10 cellular contexts compared by ENCODE assay signal in genomic region chr4:124631760-124632159, GRCh38.
DNase-seq lines count a peak whose midpoint lies in the region; ATAC-seq and TF ChIP-seq lines count a peak whose summit lies in the region.
"Had no signal": no experiment of that assay in that cellular context is flagged by ENCODE, and none has a peak within 500 bp of the region (broad histone marks: within the 10 kb centered on the region; RNA-seq: fewer than 3 reads in every experiment).

No MANE protein-coding gene starts in this region.

- no peaks in the 10 kb centered on the region for H4K20me1 ChIP-seq in SK-N-SH (ENCODE audit: insufficient read depth)
- H4K20me1 ChIP-seq in GM23338 (replicated peaks; ENCODE audit: insufficient read depth) = no peaks in the 10 kb centered on the region

- POLR2A ChIA-PET in activated CD4-positive, alpha-beta T cell treated with anti-CD3 and anti-CD28 coated beads for 36 hours (lab: Charles Lee) = no interaction called here
- POLR2A ChIA-PET in SK-N-SH (lab: Yijun Ruan, JAX) = no interaction called here

- H3K27me3 ChIP-seq in SK-N-SH (ENCODE audit: insufficient read depth) = no peaks in the 10 kb centered on the region
- H3K27me3 ChIP-seq in GM23338 (ENCODE audit: insufficient read depth) = no peaks in the 10 kb centered on the region

- no peaks in the 10 kb centered on the region for H3K9me3 Mint-ChIP-seq in activated CD4-positive, alpha-beta T cell treated with anti-CD3 and anti-CD28 coated beads for 36 hours (ENCODE audit: low read depth)
- no peaks in the 10 kb centered on the region for H3K9me3 Mint-ChIP-seq in GM23338
- H3K9me3 Mint-ChIP-seq in CD14-positive monocyte = peaks cover 0 to 2% (median 0%) of the 10 kb centered on the region in 7 donors

- H3K9ac ChIP-seq in SK-N-SH = no peak overlapping the region

- TF ChIP-seq EP300 in SK-N-SH (IDR thresholded peaks at IDR 0.05; ENCODE audit: borderline replicate concordance in 1 of 2, low read depth in 1 of 2, low read length in 1 of 2) = peak in 1 of 2 experiments; percentile 58; a peak in 1 of 4 replicates

- no peak overlapping the region for H3K4me3 Mint-ChIP-seq in activated CD4-positive, alpha-beta T cell treated with anti-CD3 and anti-CD28 coated beads for 36 hours
- H3K4me3 Mint-ChIP-seq in GM23338 = no peak overlapping the region
- no peak overlapping the region for H3K4me3 Mint-ChIP-seq in CD14-positive monocyte
- H3K4me3 Mint-ChIP-seq: activated naive CD4-positive, alpha-beta T cell treated with anti-CD3 and anti-CD28 coated beads, Interleukin-2, amount 50 U/mL, for 24 hours; CD4-positive, CD25-positive, alpha-beta regulatory T cell had no signal

- DNase-seq in activated CD4-positive, alpha-beta T cell treated with anti-CD3 and anti-CD28 coated beads for 36 hours = peak; percentile 12
- no peak for DNase-seq in activated CD4-positive, alpha-beta T cell treated with anti-CD3 and anti-CD28 coated beads, Interleukin-2, amount 50 U/mL, for 48 hours
- DNase-seq in SK-N-SH (no peak), hepatic stellate cell (ENCODE audit: low spot score) (peak; percentile 36), GM23338 (ENCODE audit: low spot score) (no peak), CD14-positive monocyte (ENCODE audit: low spot score) (no peak)
- no peak for DNase-seq in stimulated activated CD4-positive, alpha-beta T cell treated with anti-CD3 and anti-CD28 coated beads, Interleukin-2, amount 100 ng/mL, for 48 hours
- DNase-seq: CD4-positive, CD25-positive, alpha-beta regulatory T cell had no signal

- CTCF ChIA-PET in activated CD4-positive, alpha-beta T cell treated with anti-CD3 and anti-CD28 coated beads for 36 hours (lab: Charles Lee) = no interaction called here
- CTCF ChIA-PET in SK-N-SH (lab: Yijun Ruan, JAX) = no interaction called here

- no peak for TF ChIP-seq CTCF in SK-N-SH (IDR thresholded peaks at IDR 0.05)
- no peak for TF ChIP-seq CTCF in GM23338 (conservative IDR thresholded peaks at IDR 0.05; ENCODE audit: low read depth in 2 of 2)
- no peak for TF ChIP-seq CTCF in CD14-positive monocyte (IDR thresholded peaks at IDR 0.05)

- no peak overlapping the region; the same call in 1 of the 2 replicates for H3K4me2 ChIP-seq in SK-N-SH
- no peak overlapping the region for H3K4me2 ChIP-seq in GM23338

- TF ChIP-seq RAD21 in SK-N-SH (IDR thresholded peaks at IDR 0.05; ENCODE audit: low read length) = no peak

- peak; percentile 75 for ATAC-seq in activated CD4-positive, alpha-beta T cell treated with anti-CD3 and anti-CD28 coated beads for 36 hours
- ATAC-seq in HG03108 (IDR thresholded peaks at IDR 0.05; ENCODE audit: unreplicated experiment) (peak; percentile 74), GM23338 (no peak)

- H2AFZ ChIP-seq in SK-N-SH (ENCODE audit: low read depth) (no peak overlapping the region), GM23338 (no peak overlapping the region)

- H3K4me1 ChIP-seq in SK-N-SH (ENCODE audit: control insufficient read depth in 1 of 2, insufficient read depth in 2 of 2, low read depth in 1 of 2, low read length in 1 of 2) (peaks cover 2 to 6% of the 10 kb centered on the region in 2 experiments; a peak in 3 of 4 replicates), GM23338 (ENCODE audit: insufficient read depth) (peaks cover 30% of the 10 kb centered on the region)

- H3K27ac Mint-ChIP-seq in activated CD4-positive, alpha-beta T cell treated with anti-CD3 and anti-CD28 coated beads for 36 hours = no peak overlapping the region
- H3K27ac Mint-ChIP-seq in GM23338 (no peak overlapping the region), CD14-positive monocyte (peak overlapping the region in 1 of 7 donors; percentile 30)
- H3K27ac Mint-ChIP-seq: activated naive CD4-positive, alpha-beta T cell treated with anti-CD3 and anti-CD28 coated beads, Interleukin-2, amount 50 U/mL, for 24 hours; CD4-positive, CD25-positive, alpha-beta regulatory T cell had no signal

- H3K9me2 ChIP-seq in SK-N-SH = no peaks in the 10 kb centered on the region
- no peaks in the 10 kb centered on the region for H3K9me2 ChIP-seq in GM23338 (ENCODE audit: insufficient read depth)

- 9% methylated on average over 1 of the region's 1 CpG for WGBS in SK-N-SH (ENCODE audit: low lambda C conversion rate)

- intact Hi-C loops in activated CD4-positive, alpha-beta T cell treated with anti-CD3 and anti-CD28 coated beads for 36 hours (cut with DNase I, micrococcal nuclease) = no loop called here
- intact Hi-C loops in CD14-positive monocyte (cut with micrococcal nuclease) = no loop called here

- H3K9me3 ChIP-seq in SK-N-SH = no peaks in the 10 kb centered on the region

- H3K4me3 ChIP-seq in SK-N-SH (ENCODE audit: low read depth in 2 of 2, low read length in 1 of 2) = no peak overlapping the region
- H3K4me3 ChIP-seq in GM23338 = no peak overlapping the region

- H3K36me3 Mint-ChIP-seq in activated CD4-positive, alpha-beta T cell treated with anti-CD3 and anti-CD28 coated beads for 36 hours (ENCODE audit: low read depth) = no peaks in the 10 kb centered on the region
- H3K36me3 Mint-ChIP-seq in GM23338 (ENCODE audit: low read depth) (no peaks in the 10 kb centered on the region), CD14-positive monocyte (no peaks in the 10 kb centered on the region)
- H3K36me3 Mint-ChIP-seq: activated naive CD4-positive, alpha-beta T cell treated with anti-CD3 and anti-CD28 coated beads, Interleukin-2, amount 50 U/mL, for 24 hours; CD4-positive, CD25-positive, alpha-beta regulatory T cell had no signal

- no peaks in the 10 kb centered on the region for H3K79me2 ChIP-seq in SK-N-SH (ENCODE audit: insufficient read depth)
- no peaks in the 10 kb centered on the region for H3K79me2 ChIP-seq in GM23338 (replicated peaks; ENCODE audit: insufficient read depth)

- H3K36me3 ChIP-seq in SK-N-SH (replicated peaks in 1 of 2; ENCODE audit: control insufficient read depth in 1 of 2, insufficient read depth in 2 of 2, low read length in 1 of 2) = peaks cover 0 to 4% of the 10 kb centered on the region in 2 experiments
- no peaks in the 10 kb centered on the region for H3K36me3 ChIP-seq in GM23338 (ENCODE audit: insufficient read depth)

- H3F3A ChIP-seq in SK-N-SH (replicated peaks; ENCODE audit: insufficient read depth) (peaks cover 13% of the 10 kb centered on the region), GM23338 (replicated peaks; ENCODE audit: low read depth) (no peaks in the 10 kb centered on the region)

- peaks cover 4% of the 10 kb centered on the region for H3K4me1 Mint-ChIP-seq in activated CD4-positive, alpha-beta T cell treated with anti-CD3 and anti-CD28 coated beads for 36 hours
- H3K4me1 Mint-ChIP-seq in GM23338 (peaks cover 31% of the 10 kb centered on the region), CD14-positive monocyte (peaks cover 6% of the 10 kb centered on the region)
- H3K4me1 Mint-ChIP-seq: activated naive CD4-positive, alpha-beta T cell treated with anti-CD3 and anti-CD28 coated beads, Interleukin-2, amount 50 U/mL, for 24 hours; CD4-positive, CD25-positive, alpha-beta regulatory T cell had no signal

- no peaks in the 10 kb centered on the region for H3K27me3 Mint-ChIP-seq in activated CD4-positive, alpha-beta T cell treated with anti-CD3 and anti-CD28 coated beads for 36 hours
- H3K27me3 Mint-ChIP-seq in GM23338 (ENCODE audit: insufficient read depth, low read depth, poor library complexity) (peaks cover 8% of the 10 kb centered on the region), CD14-positive monocyte (ENCODE audit: low read depth in 3 of 3) (peaks cover 0 to 2% (median 0%) of the 10 kb centered on the region in 3 donors)
- H3K27me3 Mint-ChIP-seq: activated naive CD4-positive, alpha-beta T cell treated with anti-CD3 and anti-CD28 coated beads, Interleukin-2, amount 50 U/mL, for 24 hours; CD4-positive, CD25-positive, alpha-beta regulatory T cell had no signal

- H3K27ac ChIP-seq in SK-N-SH (ENCODE audit: low read depth in 2 of 2, low read length in 1 of 2) = peak overlapping the region; percentile 50 to 58; a peak in 3 of 4 replicates
- no peak overlapping the region for H3K27ac ChIP-seq in GM23338 (ENCODE audit: low read depth)

TF ChIP-seq in SK-N-SH, 30 proteins besides CTCF, POLR2A, EP300 and RAD21 (continues in another document):
- TF ChIP-seq TAF1 (IDR thresholded peaks at IDR 0.05; ENCODE audit: borderline replicate concordance, low read depth, low read length) (no peak), RFX5 (IDR thresholded peaks at IDR 0.05; ENCODE audit: low read length) (no peak), TCF12 (IDR thresholded peaks at IDR 0.05) (peak; percentile 77), CHD2 (IDR thresholded peaks at IDR 0.05; ENCODE audit: low read length, partially characterized antibody) (no peak), RXRA (IDR thresholded peaks at IDR 0.05; ENCODE audit: borderline replicate concordance, low read depth) (peak; percentile 27; the same call in 1 of the 2 replicates)
- TF ChIP-seq, protein P1, sequence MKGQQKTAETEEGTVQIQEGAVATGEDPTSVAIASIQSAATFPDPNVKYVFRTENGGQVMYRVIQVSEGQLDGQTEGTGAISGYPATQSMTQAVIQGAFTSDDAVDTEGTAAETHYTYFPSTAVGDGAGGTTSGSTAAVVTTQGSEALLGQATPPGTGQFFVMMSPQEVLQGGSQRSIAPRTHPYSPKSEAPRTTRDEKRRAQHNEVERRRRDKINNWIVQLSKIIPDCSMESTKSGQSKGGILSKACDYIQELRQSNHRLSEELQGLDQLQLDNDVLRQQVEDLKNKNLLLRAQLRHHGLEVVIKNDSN (IDR thresholded peaks at IDR 0.05; ENCODE audit: borderline replicate concordance, low read depth) = no peak

TF ChIP-seq in GM23338, 12 proteins besides CTCF, POLR2A, EP300 and RAD21:
- TF ChIP-seq ZNF114 (CRISPR knock-in tag; IDR thresholded peaks at IDR 0.05) (no peak), JUNB (IDR thresholded peaks at IDR 0.05; ENCODE audit: unreplicated experiment) (no peak)

Comparison
In these comparisons a context has a peak if more than half of its experiments do, and no peak if none do; other contexts are left out.
1. DNase-seq: peak in activated CD4-positive, alpha-beta T cell treated with anti-CD3 and anti-CD28 coated beads for 36 hours (single experiment) and hepatic stellate cell (single experiment); none in activated CD4-positive, alpha-beta T cell treated with anti-CD3 and anti-CD28 coated beads, Interleukin-2, amount 50 U/mL, for 48 hours (0 of 2), SK-N-SH (single experiment), GM23338 (single experiment), stimulated activated CD4-positive, alpha-beta T cell treated with anti-CD3 and anti-CD28 coated beads, Interleukin-2, amount 100 ng/mL, for 48 hours (0 of 2) and CD14-positive monocyte (single experiment).